8 cellular contexts compared by ENCODE assay signal in the genomic region with DNA sequence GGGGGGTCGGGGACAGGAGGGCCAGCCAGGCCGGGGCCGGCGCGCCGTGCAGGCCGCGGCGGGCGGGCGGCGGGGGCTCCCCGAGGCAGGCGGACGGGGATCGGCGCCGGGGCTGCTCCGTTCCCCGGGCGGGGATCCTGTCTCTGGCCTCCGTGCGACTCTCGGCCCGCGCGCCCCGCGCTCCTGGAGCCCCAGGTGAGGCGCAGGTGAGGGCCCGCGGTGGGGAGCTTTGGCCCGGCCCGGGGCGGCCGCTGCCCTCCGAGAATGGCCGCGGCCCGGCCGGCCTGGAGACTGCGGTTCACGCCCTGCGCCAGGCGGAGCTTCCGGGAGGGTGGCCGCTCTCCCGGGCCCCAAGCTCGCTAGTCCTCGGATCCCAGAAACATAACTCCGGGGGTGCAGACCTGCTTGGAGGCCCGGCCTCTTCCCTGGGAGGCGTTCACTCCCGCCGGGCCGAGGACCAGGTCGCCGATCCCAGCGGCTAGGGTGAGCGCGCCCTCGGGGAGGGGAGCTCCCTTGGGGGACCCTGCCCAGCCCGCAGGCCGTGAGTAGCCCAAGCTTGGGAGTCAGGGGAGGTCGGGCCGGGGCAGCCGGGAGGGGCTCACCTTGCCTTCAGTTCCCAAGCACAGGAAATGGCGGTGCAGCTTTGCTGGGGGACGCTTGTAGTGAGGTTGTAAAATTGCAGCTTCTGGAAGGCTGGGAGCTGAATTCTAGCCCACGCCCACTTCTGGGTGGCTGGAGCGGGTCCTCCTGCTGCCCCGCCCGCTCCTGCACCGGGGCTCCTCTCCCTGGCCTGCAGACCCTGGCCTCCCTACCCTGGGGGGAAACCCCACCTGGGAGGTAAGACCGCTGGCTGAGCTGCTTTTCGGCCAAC. TPM values are rescaled to one million over a fixed set of nuclear protein-coding genes. Genes with fewer than 3 reads are reported as not detected.
A peak's percentile ranks its signal among the peaks of the same experiment; 100 is the strongest.
DNase-seq lines count a peak whose midpoint lies in the region; ATAC-seq and TF ChIP-seq lines count a peak whose summit lies in the region.

No MANE protein-coding gene starts in this region.

- H3K9me3 ChIP-seq in GM23248 (ENCODE audit: low read depth) = no peaks in the 10 kb centered on the region
- H3K9me3 ChIP-seq in SK-N-SH = no peaks in the 10 kb centered on the region

- no peak for TF ChIP-seq RAD21 in SK-N-SH (IDR thresholded peaks at IDR 0.05; ENCODE audit: low read length)

- H3K27me3 ChIP-seq in GM23248 (replicated peaks; ENCODE audit: insufficient read depth) (no peaks in the 10 kb centered on the region), SK-N-SH (ENCODE audit: insufficient read depth) (no peaks in the 10 kb centered on the region)

- H3K27me3 Mint-ChIP-seq in natural killer cell treated with Interleukin-12 subunit alpha and Interleukin-12 subunit beta and Interleukin-15 and Interleukin-18, amount 100 ng/mL, for 72 hours = peaks cover 0 to 7% of the 10 kb centered on the region in 2 donors

- CTCF ChIA-PET in SK-N-SH (lab: Yijun Ruan, JAX) = interaction anchor here (0.8 to 3.6 kb wide), 5 partner anchors 19 to 68 kb away, joined by 3 to 23 read pairs (median 3); a partner anchor contains a TSS

- no peaks in the 10 kb centered on the region for H3K9me3 Mint-ChIP-seq in natural killer cell treated with Interleukin-12 subunit alpha and Interleukin-12 subunit beta and Interleukin-15 and Interleukin-18, amount 100 ng/mL, for 72 hours

- H3F3A ChIP-seq in GM23248 (ENCODE audit: insufficient read depth) (peaks cover 13% of the 10 kb centered on the region; the same call in 1 of the 2 replicates), SK-N-SH (replicated peaks; ENCODE audit: insufficient read depth) (peaks cover 5% of the 10 kb centered on the region)

- H3K9me2 ChIP-seq in GM23248 (ENCODE audit: insufficient read depth) = no peaks in the 10 kb centered on the region
- H3K9me2 ChIP-seq in SK-N-SH = no peaks in the 10 kb centered on the region

- H3K79me2 ChIP-seq in GM23248 (ENCODE audit: insufficient read depth) = peaks cover 20% of the 10 kb centered on the region
- peaks cover 35% of the 10 kb centered on the region for H3K79me2 ChIP-seq in SK-N-SH (ENCODE audit: insufficient read depth)

- H4K20me1 ChIP-seq in GM23248 (ENCODE audit: insufficient read depth) (no peaks in the 10 kb centered on the region), SK-N-SH (ENCODE audit: insufficient read depth) (peaks cover 7% of the 10 kb centered on the region; the same call in 1 of the 2 replicates)

- H3K27ac Mint-ChIP-seq in natural killer cell treated with Interleukin-12 subunit alpha and Interleukin-12 subunit beta and Interleukin-15 and Interleukin-18, amount 100 ng/mL, for 72 hours = no peak overlapping the region

- POLR2A ChIA-PET in SK-N-SH (lab: Yijun Ruan, JAX) = interaction anchor here (0.6 to 1.3 kb wide), 3 partner anchors 19 to 788 kb away, joined by 3 to 9 read pairs (median 8); a partner anchor contains a TSS

- 3 to 5% methylated on average over 43 to 69 of the region's 76 CpGs for WGBS in GM23248 (ENCODE audit: low coverage in 1 of 2, low lambda C conversion rate in 2 of 2, missing lambda C conversion rate in 2 of 2), 2 experiments
- WGBS in SK-N-SH (ENCODE audit: low lambda C conversion rate) = 0% methylated on average over 1 of the region's 76 CpGs

- ATAC-seq in natural killer cell treated with Interleukin-12 subunit alpha and Interleukin-12 subunit beta and Interleukin-15 and Interleukin-18, amount 100 ng/mL, for 72 hours = peak; percentile 52 to 75
- ATAC-seq in HG03139 (IDR thresholded peaks at IDR 0.05; ENCODE audit: unreplicated experiment) (no peak), GM19463 (IDR thresholded peaks at IDR 0.05; ENCODE audit: unreplicated experiment) (no peak)

- H2AFZ ChIP-seq in GM23248 (peak overlapping the region; percentile 83), SK-N-SH (ENCODE audit: low read depth) (peak overlapping the region; percentile 68; the same call in 1 of the 2 replicates)

- H3K4me2 ChIP-seq in GM23248 (ENCODE audit: unreplicated experiment) (peak overlapping the region; percentile 76), SK-N-SH (peak overlapping the region; percentile 97)

- H3K27ac ChIP-seq in GM23248 = no peak overlapping the region
- H3K27ac ChIP-seq in SK-N-SH (ENCODE audit: low read depth in 2 of 2, low read length in 1 of 2) = peak overlapping the region in 1 of 2 experiments; percentile 74; a peak in 2 of 4 replicates

- H3K9ac ChIP-seq in GM23248 (peak overlapping the region; percentile 76), SK-N-SH (peak overlapping the region; percentile 78)

- H3K36me3 ChIP-seq in GM23248 (ENCODE audit: low read depth) (no peaks in the 10 kb centered on the region; the same call in 1 of the 2 replicates), SK-N-SH (replicated peaks in 1 of 2; ENCODE audit: control insufficient read depth in 1 of 2, insufficient read depth in 2 of 2, low read length in 1 of 2) (peaks cover 7 to 25% of the 10 kb centered on the region in 2 experiments)

- peak; percentile 74 for DNase-seq in AG08396 (ENCODE audit: low spot score)
- peak; percentile 73 for DNase-seq in GM23248
- DNase-seq in SK-N-SH = peak; percentile 82
- DNase-seq in fibroblast of gingiva (ENCODE audit: low read depth) = peak; percentile 30
- no peak for DNase-seq in natural killer cell treated with Interleukin-12 subunit alpha and Interleukin-12 subunit beta and Interleukin-15 and Interleukin-18, amount 100 ng/mL, for 72 hours (ENCODE audit: low spot score)
- no peak for DNase-seq in central memory CD4-positive, alpha-beta T cell

- in situ Hi-C loops in GM23248 (cut with MboI) = no loop called here

- H3K4me3 Mint-ChIP-seq in natural killer cell treated with Interleukin-12 subunit alpha and Interleukin-12 subunit beta and Interleukin-15 and Interleukin-18, amount 100 ng/mL, for 72 hours = no peak overlapping the region

- TF ChIP-seq EP300 in SK-N-SH (IDR thresholded peaks at IDR 0.05; ENCODE audit: borderline replicate concordance in 1 of 2, low read depth in 1 of 2, low read length in 1 of 2) = no peak

- H3K4me1 Mint-ChIP-seq in natural killer cell treated with Interleukin-12 subunit alpha and Interleukin-12 subunit beta and Interleukin-15 and Interleukin-18, amount 100 ng/mL, for 72 hours (ENCODE audit: low read depth in 2 of 2) = peaks cover 4 to 6% of the 10 kb centered on the region in 2 donors

- H3K4me1 ChIP-seq in GM23248 (ENCODE audit: insufficient read depth) (peaks cover 11% of the 10 kb centered on the region), SK-N-SH (ENCODE audit: control insufficient read depth in 1 of 2, insufficient read depth in 2 of 2, low read depth in 1 of 2, low read length in 1 of 2) (peaks cover 6 to 13% of the 10 kb centered on the region in 2 experiments; a peak in 2 of 4 replicates)

- H3K4me3 ChIP-seq in GM23248 = peak overlapping the region; percentile 80
- H3K4me3 ChIP-seq in SK-N-SH (ENCODE audit: low read depth in 2 of 2, low read length in 1 of 2) = peak overlapping the region; percentile 88 to 90

- no peak for TF ChIP-seq CTCF in SK-N-SH (IDR thresholded peaks at IDR 0.05)

- H3K36me3 Mint-ChIP-seq in natural killer cell treated with Interleukin-12 subunit alpha and Interleukin-12 subunit beta and Interleukin-15 and Interleukin-18, amount 100 ng/mL, for 72 hours = no peaks in the 10 kb centered on the region

TF ChIP-seq in SK-N-SH, 30 proteins besides CTCF, POLR2A, EP300 and RAD21 (continues in another document):
- TF ChIP-seq EZH2phosphoT487 (IDR thresholded peaks at IDR 0.05; ENCODE audit: borderline replicate concordance, low read depth) = no peak
- TF ChIP-seq TCF12 (IDR thresholded peaks at IDR 0.05) = no peak
- TF ChIP-seq POLR2AphosphoS5 (IDR thresholded peaks at IDR 0.05; ENCODE audit: low read depth, low read length) = no peak
- no peak for TF ChIP-seq GABPA (IDR thresholded peaks at IDR 0.05; ENCODE audit: low read depth)

RNA-seq across cellular contexts. Expression of a gene that starts 0.7 kb away (rescaled TPM):
- total RNA-seq in GM23248 (2014; rRNA removed; shearing (Covaris generic)) = 13.4 and 19.2 TPM in 2 replicates
- 2.2 and 3.4 TPM in 2 replicates for polyA plus RNA-seq in GM23248 (2016; fragmentation: Nextera tagmentation; extraction: Ambion mirVana)
- 18.6 and 20.1 TPM in 2 replicates for polyA plus RNA-seq in SK-N-SH (2012; rRNA removed)
- 11.6 and 16.6 TPM in 2 replicates for polyA plus RNA-seq in SK-N-SH (2012; cell fraction: cytosol; rRNA removed)
- polyA plus RNA-seq in SK-N-SH (2012; cell fraction: nucleus; rRNA removed) = 31.3 and 32.1 TPM in 2 replicates
- 1 to 10 TPM; 3.7 to 7.7 TPM for total RNA-seq in natural killer cell treated with Interleukin-12 subunit alpha and Interleukin-12 subunit beta and Interleukin-15 and Interleukin-18, amount 100 ng/mL, for 72 hours

RNA-seq across cellular contexts. Expression of a gene that starts 20.2 kb away (rescaled TPM):
- 32.2 and 45.3 TPM in 2 replicates for total RNA-seq in GM23248 (2014; rRNA removed; shearing (Covaris generic))
- polyA plus RNA-seq in GM23248 (2016; fragmentation: Nextera tagmentation; extraction: Ambion mirVana) (51.7 and 55.3 TPM in 2 replicates), SK-N-SH (2012; rRNA removed) (113 and 116 TPM in 2 replicates)
- polyA plus RNA-seq in SK-N-SH (2012; cell fraction: cytosol; rRNA removed) = 36.6 and 76.5 TPM in 2 replicates
- polyA plus RNA-seq in SK-N-SH (2012; cell fraction: nucleus; rRNA removed) = 59.4 and 94.1 TPM in 2 replicates
- total RNA-seq in natural killer cell treated with Interleukin-12 subunit alpha and Interleukin-12 subunit beta and Interleukin-15 and Interleukin-18, amount 100 ng/mL, for 72 hours = 10 to 100 TPM; 38.2 to 78.3 TPM

RNA-seq across cellular contexts. Expression of a gene that starts 40.9 kb away (rescaled TPM):
- total RNA-seq in GM23248 (2014; rRNA removed; shearing (Covaris generic)) = not detected in 2 replicates
- polyA plus RNA-seq in GM23248 (2016; fragmentation: Nextera tagmentation; extraction: Ambion mirVana) (not detected in 2 replicates), SK-N-SH (2012; rRNA removed) (not detected in 2 replicates)
- not detected in 2 replicates for polyA plus RNA-seq in SK-N-SH (2012; cell fraction: cytosol; rRNA removed)
- not detected in 2 replicates for polyA plus RNA-seq in SK-N-SH (2012; cell fraction: nucleus; rRNA removed)
- total RNA-seq in natural killer cell treated with Interleukin-12 subunit alpha and Interleukin-12 subunit beta and Interleukin-15 and Interleukin-18, amount 100 ng/mL, for 72 hours = not detected

Comparison
In these comparisons a context has a peak if more than half of its experiments do, and no peak if none do; other contexts are left out.
1. DNase-seq: peak in AG08396 (single experiment), GM23248 (single experiment), SK-N-SH (single experiment) and fibroblast of gingiva (single experiment); none in natural killer cell treated with Interleukin-12 subunit alpha and Interleukin-12 subunit beta and Interleukin-15 and Interleukin-18, amount 100 ng/mL, for 72 hours (single experiment) and central memory CD4-positive, alpha-beta T cell (single experiment).
2. ATAC-seq: peak in natural killer cell treated with Interleukin-12 subunit alpha and Interleukin-12 subunit beta and Interleukin-15 and Interleukin-18, amount 100 ng/mL, for 72 hours (2 of 2); none in HG03139 (single experiment) and GM19463 (single experiment).